Comparison of ENCODE assay signal across 8 cellular contexts in the genomic region with DNA sequence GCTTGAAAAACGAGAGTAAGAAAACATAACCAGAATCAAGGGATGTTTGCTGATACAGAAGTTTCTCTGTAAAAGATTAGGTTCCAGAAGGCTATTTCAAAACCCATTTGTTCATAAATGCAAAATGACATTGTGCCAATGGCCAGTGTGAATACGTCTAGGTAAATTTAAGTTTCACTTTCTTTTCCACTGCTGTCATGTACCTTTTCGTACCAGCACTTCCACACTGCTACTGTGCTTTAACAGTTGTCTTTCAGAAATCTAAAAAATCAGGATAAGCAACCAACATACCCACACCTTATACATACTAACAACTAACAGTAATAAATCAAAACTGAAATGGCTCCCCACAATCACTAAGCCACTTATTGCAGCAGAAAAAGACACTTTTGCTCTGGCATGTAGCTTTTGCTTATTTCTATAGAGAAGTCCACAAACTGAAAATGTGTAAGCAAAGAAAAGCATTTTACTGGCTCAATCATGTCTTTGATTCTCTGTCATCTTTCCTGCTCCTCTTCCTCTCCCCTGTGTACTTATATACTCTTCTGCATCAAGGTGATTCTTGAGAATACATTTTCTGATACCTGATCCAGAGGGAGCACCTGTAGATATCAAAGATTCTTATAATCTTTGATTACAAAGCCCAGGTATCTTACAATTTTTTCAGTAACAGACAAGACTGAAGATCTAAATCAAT. TPM values are rescaled to one million over a fixed set of nuclear protein-coding genes. Genes with fewer than 3 reads are reported as not detected.
DNase-seq lines count a peak whose midpoint lies in the region; ATAC-seq and TF ChIP-seq lines count a peak whose summit lies in the region.

No MANE protein-coding gene starts in this region.

- POLR2A ChIA-PET in PC-9 (lab: Charles Lee; ENCODE audit: unreplicated experiment), result interaction anchor here (0.8 kb wide), 1 partner anchor 63 kb away, joined by 3 read pairs; no protein-coding TSS in a partner anchor

- H3K36me3 ChIP-seq in GM06990 (ENCODE audit: control insufficient read depth, insufficient read depth, low read length) (no peaks in the 10 kb centered on the region), PC-9 (ENCODE audit: low read depth) (no peaks in the 10 kb centered on the region)

- H3K4me1 ChIP-seq in PC-9 (replicated peaks; ENCODE audit: insufficient read depth), result no peaks in the 10 kb centered on the region

- H3K9me3 Mint-ChIP-seq in stimulated activated memory B cell treated with anti-CD40 and anti-IgM and Interleukin-4, amounts not matched to agents 10 μg/mL and 1 μg/mL and 100 μg/mL, for 72 hours, result no peaks in the 10 kb centered on the region

- BruUV-seq in PC-9 (replicated peaks; lab: Mats Ljungman, UMichigan), result no TSS peak

- DNase-seq in GM06990 (ENCODE audit: extremely low read depth, insufficient read length) (no peak), PC-9 (no peak), fibroblast of mammary gland (ENCODE audit: low read depth) (peak; percentile 18), SW 1271 (lab: John Stamatoyannopoulos, UW) (no peak), ecto neural progenitor cell (ENCODE audit: low spot score) (no peak)
- no peak for DNase-seq in activated CD8-positive, alpha-beta memory T cell treated with anti-CD3 and anti-CD28 coated beads, Interleukin-2, amount 50 U/mL, for 4 hours

- ATAC-seq in GM21786 (IDR thresholded peaks at IDR 0.05; ENCODE audit: unreplicated experiment), result peak; percentile 48
- peak; percentile 70 for ATAC-seq in stimulated activated memory B cell treated with anti-CD40 and anti-IgM and Interleukin-4, amounts not matched to agents 10 μg/mL and 1 μg/mL and 100 μg/mL, for 72 hours

- H2AFZ ChIP-seq in PC-9, result no peak overlapping the region

- TF ChIP-seq CTCF in GM06990 (IDR thresholded peaks at IDR 0.05; ENCODE audit: insufficient read depth, low read length, poor library complexity, severe bottlenecking) (no peak), PC-9 (conservative IDR thresholded peaks at IDR 0.05) (no peak), fibroblast of mammary gland (conservative IDR thresholded peaks at IDR 0.05; ENCODE audit: control insufficient read depth, insufficient read depth, low read depth, low read length) (no peak)

- H3F3A ChIP-seq in PC-9 (ENCODE audit: insufficient read depth, low read depth), result no peaks in the 10 kb centered on the region

- peaks cover 4% of the 10 kb centered on the region; the same call in 1 of the 2 replicates for H4K20me1 ChIP-seq in PC-9 (ENCODE audit: insufficient read depth)

- H3K27ac ChIP-seq in PC-9, result 0 out of 2 replicates have a peak overlapping the region, but pooled peaks have one; percentile 12

- H3K4me1 Mint-ChIP-seq in stimulated activated memory B cell treated with anti-CD40 and anti-IgM and Interleukin-4, amounts not matched to agents 10 μg/mL and 1 μg/mL and 100 μg/mL, for 72 hours, result peaks cover 67% of the 10 kb centered on the region

- peaks cover 29% of the 10 kb centered on the region for H3K36me3 Mint-ChIP-seq in stimulated activated memory B cell treated with anti-CD40 and anti-IgM and Interleukin-4, amounts not matched to agents 10 μg/mL and 1 μg/mL and 100 μg/mL, for 72 hours

- H3K9me3 ChIP-seq in PC-9 (ENCODE audit: insufficient read depth, low read depth), result no peaks in the 10 kb centered on the region

- H3K27me3 Mint-ChIP-seq in stimulated activated memory B cell treated with anti-CD40 and anti-IgM and Interleukin-4, amounts not matched to agents 10 μg/mL and 1 μg/mL and 100 μg/mL, for 72 hours, result no peaks in the 10 kb centered on the region

- no peaks in the 10 kb centered on the region for H3K9me2 ChIP-seq in PC-9 (ENCODE audit: insufficient read depth)

- CTCF ChIA-PET in PC-9 (lab: Charles Lee), result no interaction called here

- peaks cover 61% of the 10 kb centered on the region for H3K79me2 ChIP-seq in PC-9 (ENCODE audit: low read depth)

- H3K4me3 Mint-ChIP-seq in stimulated activated memory B cell treated with anti-CD40 and anti-IgM and Interleukin-4, amounts not matched to agents 10 μg/mL and 1 μg/mL and 100 μg/mL, for 72 hours, result peak overlapping the region; percentile 76

- intact Hi-C loops in PC-9 (cut with micrococcal nuclease; ENCODE audit: unreplicated experiment), result no loop called here

- no peaks in the 10 kb centered on the region for H3K27me3 ChIP-seq in GM06990 (replicated peaks; ENCODE audit: control insufficient read depth, insufficient read depth, low read length)
- no peaks in the 10 kb centered on the region for H3K27me3 ChIP-seq in PC-9 (ENCODE audit: insufficient read depth, low read depth)

- no peak overlapping the region for H3K4me2 ChIP-seq in PC-9

- H3K27ac Mint-ChIP-seq in stimulated activated memory B cell treated with anti-CD40 and anti-IgM and Interleukin-4, amounts not matched to agents 10 μg/mL and 1 μg/mL and 100 μg/mL, for 72 hours, result peak overlapping the region; percentile 80

- H3K4me3 ChIP-seq in GM06990 (replicated peaks; ENCODE audit: low read depth, low read length) (peak overlapping the region; percentile 55), PC-9 (no peak overlapping the region), fibroblast of mammary gland (ENCODE audit: control insufficient read depth, low read depth, low read length) (peak overlapping the region; percentile 11)

RNA-seq across cellular contexts. Expression of gene ELF1, which starts 34.3 kb away (rescaled TPM):
- total RNA-seq in PC-9 (2021), result 31.2 and 36.0 TPM in 2 replicates
